1 cellular context compared by ENCODE assay signal in genomic region chr1:182833271-182833670, GRCh38.
TF ChIP-seq lines count a peak whose summit lies in the region.

No MANE protein-coding gene starts in this region.

TF ChIP-seq in K562, 482 proteins besides CTCF, POLR2A, EP300 and RAD21 (continued from another document):
- TF ChIP-seq, protein P1, sequence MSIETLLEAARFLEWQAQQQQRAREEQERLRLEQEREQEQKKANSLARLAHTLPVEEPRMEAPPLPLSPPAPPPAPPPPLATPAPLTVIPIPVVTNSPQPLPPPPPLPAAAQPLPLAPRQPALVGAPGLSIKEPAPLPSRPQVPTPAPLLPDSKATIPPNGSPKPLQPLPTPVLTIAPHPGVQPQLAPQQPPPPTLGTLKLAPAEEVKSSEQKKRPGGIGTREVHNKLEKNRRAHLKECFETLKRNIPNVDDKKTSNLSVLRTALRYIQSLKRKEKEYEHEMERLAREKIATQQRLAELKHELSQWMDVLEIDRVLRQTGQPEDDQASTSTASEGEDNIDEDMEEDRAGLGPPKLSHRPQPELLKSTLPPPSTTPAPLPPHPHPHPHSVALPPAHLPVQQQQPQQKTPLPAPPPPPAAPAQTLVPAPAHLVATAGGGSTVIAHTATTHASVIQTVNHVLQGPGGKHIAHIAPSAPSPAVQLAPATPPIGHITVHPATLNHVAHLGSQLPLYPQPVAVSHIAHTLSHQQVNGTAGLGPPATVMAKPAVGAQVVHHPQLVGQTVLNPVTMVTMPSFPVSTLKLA (conservative IDR thresholded peaks at IDR 0.05) = no peak
- no peak for TF ChIP-seq TAF9B (IDR thresholded peaks at IDR 0.05; ENCODE audit: partially characterized antibody)
- no peak for TF ChIP-seq ZNF785 (CRISPR knock-in tag; IDR thresholded peaks at IDR 0.05)
- TF ChIP-seq KAT8 (IDR thresholded peaks at IDR 0.05; ENCODE audit: low read depth) = no peak
- no peak for TF ChIP-seq KAT7 (CRISPR knock-in tag; IDR thresholded peaks at IDR 0.05; ENCODE audit: borderline replicate concordance)
- TF ChIP-seq ARNT (IDR thresholded peaks at IDR 0.05) = no peak
